ENCODE assay signal across 13 cellular contexts in the genomic region with DNA sequence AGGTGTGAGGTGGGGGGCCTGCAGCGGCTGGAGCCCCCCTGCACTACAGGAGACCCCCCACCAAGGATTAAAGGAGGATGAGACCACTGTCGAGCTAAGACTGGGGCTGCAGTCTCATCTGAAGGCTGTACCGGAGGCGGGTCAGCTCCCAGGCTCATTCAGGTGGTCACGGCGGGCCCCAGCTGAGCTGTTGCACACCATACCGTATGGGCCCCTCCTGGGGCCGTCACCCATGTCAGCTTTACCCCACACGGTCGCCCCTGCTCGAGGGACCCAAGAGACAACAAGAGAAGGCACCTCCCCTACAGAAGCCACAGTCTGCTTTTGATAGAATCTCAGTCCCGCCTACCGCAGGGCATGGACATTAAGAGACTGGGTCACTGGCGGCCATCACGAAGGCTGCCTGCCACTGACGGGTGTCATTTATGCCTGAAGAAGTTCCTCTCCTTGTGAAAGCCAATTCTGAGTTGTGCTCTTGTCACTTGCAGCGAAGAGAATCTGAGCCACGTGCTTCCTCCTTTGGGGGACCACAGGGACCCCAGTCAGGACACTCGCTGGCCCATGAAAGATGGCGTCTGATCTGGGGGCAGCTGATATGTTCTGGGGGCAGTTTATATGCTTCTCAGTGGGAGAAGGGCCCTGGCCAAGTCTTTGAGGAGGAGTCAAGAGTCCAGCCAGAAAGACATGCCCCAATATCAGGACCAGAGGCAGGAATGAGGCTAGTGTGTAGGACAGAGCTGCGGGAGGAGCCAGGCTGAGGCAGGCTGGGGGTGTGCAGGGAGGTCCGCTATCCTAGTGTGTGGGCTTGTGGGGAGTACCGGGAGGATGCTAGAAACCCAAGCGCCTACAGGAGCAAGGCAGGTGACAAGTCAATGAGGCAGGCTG.
"Had no signal": no experiment of that assay in that cellular context is flagged by ENCODE, and none has a peak within 500 bp of the region (broad histone marks: within the 10 kb centered on the region; RNA-seq: fewer than 3 reads in every experiment).

No MANE protein-coding gene starts in this region.

- H3K4me1 ChIP-seq: breast epithelium, foreskin keratinocyte, prostate gland had no signal

- H3K9me3 ChIP-seq: prostate gland, testis had no signal

- H3K27me3 ChIP-seq: breast epithelium, foreskin keratinocyte, testis had no signal

- H3K36me3 ChIP-seq: breast epithelium, esophagus squamous epithelium, prostate gland, WERI-Rb-1 had no signal

- H3K4me3 ChIP-seq: breast epithelium, esophagus squamous epithelium, prostate gland, testis had no signal

- H3K27ac ChIP-seq: breast epithelium, esophagus squamous epithelium, foreskin keratinocyte, prostate gland, testis, WERI-Rb-1 had no signal

- ATAC-seq: activated CD8-positive, alpha-beta T cell treated with anti-CD3 and anti-CD28 coated beads, Interleukin-2, amount 10 ng/mL, durations not matched to agents 7 days and 5 days; foreskin keratinocyte; left lobe of liver; T-cell had no signal

- DNase-seq: activated CD4-positive, alpha-beta T cell treated with anti-CD3 and anti-CD28 coated beads for 4 hours; activated CD8-positive, alpha-beta T cell treated with anti-CD3 and anti-CD28 coated beads, Interleukin-2, amount 10 ng/mL, durations not matched to agents 7 days and 5 days; anterior cingulate cortex; esophagus squamous epithelium; foreskin keratinocyte; stimulated activated CD4-positive, alpha-beta T cell treated with anti-CD3 and anti-CD28 coated beads, Interleukin-4, amount 100 ng/mL, for 1 hour; stimulated activated CD8-positive, alpha-beta memory T cell treated with anti-CD3 and anti-CD28 coated beads, Interleukin-4, amount 100 ng/mL, for 48 hours; T-cell; testis; WERI-Rb-1 had no signal
